2 cellular contexts compared by ENCODE assay signal in the genomic region with DNA sequence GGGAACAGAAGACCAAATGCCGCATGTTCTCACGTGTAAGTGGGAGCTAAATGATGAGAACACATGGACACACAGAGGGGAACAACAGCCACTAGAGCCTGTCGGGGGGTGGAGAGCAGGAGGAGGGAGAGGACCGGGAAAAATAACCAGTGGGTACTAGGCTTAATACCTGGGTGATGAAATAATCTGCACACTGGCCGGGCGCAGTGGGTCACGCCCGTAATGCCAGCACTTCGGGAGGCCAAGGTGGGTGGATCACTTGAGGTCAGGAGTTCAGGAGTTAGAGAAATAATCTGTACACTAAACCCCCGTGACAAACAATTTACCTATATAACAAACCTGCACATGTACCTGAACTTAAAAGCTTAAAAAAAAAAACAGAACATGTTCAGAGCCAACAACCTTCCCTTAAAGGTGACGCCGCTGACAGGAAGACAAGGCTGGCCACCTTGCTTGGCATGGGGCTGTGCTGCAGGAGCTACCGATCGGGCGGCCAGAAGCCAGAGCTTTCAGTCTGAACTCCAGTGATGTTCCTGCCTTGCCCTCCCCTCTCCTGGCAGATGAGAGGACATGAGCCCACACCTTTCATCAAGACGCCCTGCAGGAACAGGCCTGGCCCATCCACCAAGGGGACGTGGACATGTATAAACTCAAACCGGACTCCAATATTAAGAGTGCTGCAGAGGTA.
TF ChIP-seq lines count a peak whose summit lies in the region.

No MANE protein-coding gene starts in this region.

TF ChIP-seq in liver, 16 proteins besides CTCF, POLR2A, EP300 and RAD21:
- TF ChIP-seq JUND (IDR thresholded peaks at IDR 0.05) (peak; percentile 33 to 67), RXRA (IDR thresholded peaks at IDR 0.05) (peak; percentile 90 to 95), NR2F2 (IDR thresholded peaks at IDR 0.05) (peak; percentile 33), HNF4A (conservative IDR thresholded peaks at IDR 0.05) (peak; percentile 58 to 80), YY1 (IDR thresholded peaks at IDR 0.05) (peak; percentile 45), EGR1 (IDR thresholded peaks at IDR 0.05; ENCODE audit: low read depth in 2 of 2) (peak in 1 of 2 donors; percentile 16), HNF4G (IDR thresholded peaks at IDR 0.05) (no peak), SP1 (IDR thresholded peaks at IDR 0.05) (peak; percentile 56), TAF1 (conservative IDR thresholded peaks at IDR 0.05) (no peak)
- TF ChIP-seq, protein P1, sequence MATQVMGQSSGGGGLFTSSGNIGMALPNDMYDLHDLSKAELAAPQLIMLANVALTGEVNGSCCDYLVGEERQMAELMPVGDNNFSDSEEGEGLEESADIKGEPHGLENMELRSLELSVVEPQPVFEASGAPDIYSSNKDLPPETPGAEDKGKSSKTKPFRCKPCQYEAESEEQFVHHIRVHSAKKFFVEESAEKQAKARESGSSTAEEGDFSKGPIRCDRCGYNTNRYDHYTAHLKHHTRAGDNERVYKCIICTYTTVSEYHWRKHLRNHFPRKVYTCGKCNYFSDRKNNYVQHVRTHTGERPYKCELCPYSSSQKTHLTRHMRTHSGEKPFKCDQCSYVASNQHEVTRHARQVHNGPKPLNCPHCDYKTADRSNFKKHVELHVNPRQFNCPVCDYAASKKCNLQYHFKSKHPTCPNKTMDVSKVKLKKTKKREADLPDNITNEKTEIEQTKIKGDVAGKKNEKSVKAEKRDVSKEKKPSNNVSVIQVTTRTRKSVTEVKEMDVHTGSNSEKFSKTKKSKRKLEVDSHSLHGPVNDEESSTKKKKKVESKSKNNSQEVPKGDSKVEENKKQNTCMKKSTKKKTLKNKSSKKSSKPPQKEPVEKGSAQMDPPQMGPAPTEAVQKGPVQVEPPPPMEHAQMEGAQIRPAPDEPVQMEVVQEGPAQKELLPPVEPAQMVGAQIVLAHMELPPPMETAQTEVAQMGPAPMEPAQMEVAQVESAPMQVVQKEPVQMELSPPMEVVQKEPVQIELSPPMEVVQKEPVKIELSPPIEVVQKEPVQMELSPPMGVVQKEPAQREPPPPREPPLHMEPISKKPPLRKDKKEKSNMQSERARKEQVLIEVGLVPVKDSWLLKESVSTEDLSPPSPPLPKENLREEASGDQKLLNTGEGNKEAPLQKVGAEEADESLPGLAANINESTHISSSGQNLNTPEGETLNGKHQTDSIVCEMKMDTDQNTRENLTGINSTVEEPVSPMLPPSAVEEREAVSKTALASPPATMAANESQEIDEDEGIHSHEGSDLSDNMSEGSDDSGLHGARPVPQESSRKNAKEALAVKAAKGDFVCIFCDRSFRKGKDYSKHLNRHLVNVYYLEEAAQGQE (IDR thresholded peaks at IDR 0.05), result peak; percentile 27
- TF ChIP-seq, protein P2, sequence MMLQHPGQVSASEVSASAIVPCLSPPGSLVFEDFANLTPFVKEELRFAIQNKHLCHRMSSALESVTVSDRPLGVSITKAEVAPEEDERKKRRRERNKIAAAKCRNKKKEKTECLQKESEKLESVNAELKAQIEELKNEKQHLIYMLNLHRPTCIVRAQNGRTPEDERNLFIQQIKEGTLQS (IDR thresholded peaks at IDR 0.05), result peak; percentile 62
- TF ChIP-seq, protein P3, sequence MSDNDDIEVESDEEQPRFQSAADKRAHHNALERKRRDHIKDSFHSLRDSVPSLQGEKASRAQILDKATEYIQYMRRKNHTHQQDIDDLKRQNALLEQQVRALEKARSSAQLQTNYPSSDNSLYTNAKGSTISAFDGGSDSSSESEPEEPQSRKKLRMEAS (IDR thresholded peaks at IDR 0.05), result peak; percentile 54
- TF ChIP-seq, protein P4, sequence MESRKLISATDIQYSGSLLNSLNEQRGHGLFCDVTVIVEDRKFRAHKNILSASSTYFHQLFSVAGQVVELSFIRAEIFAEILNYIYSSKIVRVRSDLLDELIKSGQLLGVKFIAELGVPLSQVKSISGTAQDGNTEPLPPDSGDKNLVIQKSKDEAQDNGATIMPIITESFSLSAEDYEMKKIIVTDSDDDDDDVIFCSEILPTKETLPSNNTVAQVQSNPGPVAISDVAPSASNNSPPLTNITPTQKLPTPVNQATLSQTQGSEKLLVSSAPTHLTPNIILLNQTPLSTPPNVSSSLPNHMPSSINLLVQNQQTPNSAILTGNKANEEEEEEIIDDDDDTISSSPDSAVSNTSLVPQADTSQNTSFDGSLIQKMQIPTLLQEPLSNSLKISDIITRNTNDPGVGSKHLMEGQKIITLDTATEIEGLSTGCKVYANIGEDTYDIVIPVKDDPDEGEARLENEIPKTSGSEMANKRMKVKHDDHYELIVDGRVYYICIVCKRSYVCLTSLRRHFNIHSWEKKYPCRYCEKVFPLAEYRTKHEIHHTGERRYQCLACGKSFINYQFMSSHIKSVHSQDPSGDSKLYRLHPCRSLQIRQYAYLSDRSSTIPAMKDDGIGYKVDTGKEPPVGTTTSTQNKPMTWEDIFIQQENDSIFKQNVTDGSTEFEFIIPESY (IDR thresholded peaks at IDR 0.05), result no peak

TF ChIP-seq in HepG2, 621 proteins besides CTCF, POLR2A, EP300 and RAD21 (continues in another document):
- TF ChIP-seq ZNF572 (CRISPR knock-in tag; IDR thresholded peaks at IDR 0.05), result no peak
- no peak for TF ChIP-seq MEIS1 (CRISPR knock-in tag; IDR thresholded peaks at IDR 0.05; ENCODE audit: borderline replicate concordance)
- no peak for TF ChIP-seq ZC3H13 (CRISPR knock-in tag; IDR thresholded peaks at IDR 0.05)
- TF ChIP-seq CENPX (CRISPR knock-in tag; IDR thresholded peaks at IDR 0.05), result no peak
- TF ChIP-seq MZF1 (CRISPR knock-in tag; IDR thresholded peaks at IDR 0.05; ENCODE audit: borderline replicate concordance), result no peak
- no peak for TF ChIP-seq ZNF615 (CRISPR knock-in tag; IDR thresholded peaks at IDR 0.05; ENCODE audit: borderline replicate concordance)
- TF ChIP-seq, protein P5, sequence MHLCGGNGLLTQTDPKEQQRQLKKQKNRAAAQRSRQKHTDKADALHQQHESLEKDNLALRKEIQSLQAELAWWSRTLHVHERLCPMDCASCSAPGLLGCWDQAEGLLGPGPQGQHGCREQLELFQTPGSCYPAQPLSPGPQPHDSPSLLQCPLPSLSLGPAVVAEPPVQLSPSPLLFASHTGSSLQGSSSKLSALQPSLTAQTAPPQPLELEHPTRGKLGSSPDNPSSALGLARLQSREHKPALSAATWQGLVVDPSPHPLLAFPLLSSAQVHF (CRISPR knock-in tag; IDR thresholded peaks at IDR 0.05), result no peak
- TF ChIP-seq, protein P6, sequence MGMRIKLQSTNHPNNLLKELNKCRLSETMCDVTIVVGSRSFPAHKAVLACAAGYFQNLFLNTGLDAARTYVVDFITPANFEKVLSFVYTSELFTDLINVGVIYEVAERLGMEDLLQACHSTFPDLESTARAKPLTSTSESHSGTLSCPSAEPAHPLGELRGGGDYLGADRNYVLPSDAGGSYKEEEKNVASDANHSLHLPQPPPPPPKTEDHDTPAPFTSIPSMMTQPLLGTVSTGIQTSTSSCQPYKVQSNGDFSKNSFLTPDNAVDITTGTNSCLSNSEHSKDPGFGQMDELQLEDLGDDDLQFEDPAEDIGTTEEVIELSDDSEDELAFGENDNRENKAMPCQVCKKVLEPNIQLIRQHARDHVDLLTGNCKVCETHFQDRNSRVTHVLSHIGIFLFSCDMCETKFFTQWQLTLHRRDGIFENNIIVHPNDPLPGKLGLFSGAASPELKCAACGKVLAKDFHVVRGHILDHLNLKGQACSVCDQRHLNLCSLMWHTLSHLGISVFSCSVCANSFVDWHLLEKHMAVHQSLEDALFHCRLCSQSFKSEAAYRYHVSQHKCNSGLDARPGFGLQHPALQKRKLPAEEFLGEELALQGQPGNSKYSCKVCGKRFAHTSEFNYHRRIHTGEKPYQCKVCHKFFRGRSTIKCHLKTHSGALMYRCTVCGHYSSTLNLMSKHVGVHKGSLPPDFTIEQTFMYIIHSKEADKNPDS (CRISPR knock-in tag; IDR thresholded peaks at IDR 0.05), result no peak
- TF ChIP-seq, protein P7, sequence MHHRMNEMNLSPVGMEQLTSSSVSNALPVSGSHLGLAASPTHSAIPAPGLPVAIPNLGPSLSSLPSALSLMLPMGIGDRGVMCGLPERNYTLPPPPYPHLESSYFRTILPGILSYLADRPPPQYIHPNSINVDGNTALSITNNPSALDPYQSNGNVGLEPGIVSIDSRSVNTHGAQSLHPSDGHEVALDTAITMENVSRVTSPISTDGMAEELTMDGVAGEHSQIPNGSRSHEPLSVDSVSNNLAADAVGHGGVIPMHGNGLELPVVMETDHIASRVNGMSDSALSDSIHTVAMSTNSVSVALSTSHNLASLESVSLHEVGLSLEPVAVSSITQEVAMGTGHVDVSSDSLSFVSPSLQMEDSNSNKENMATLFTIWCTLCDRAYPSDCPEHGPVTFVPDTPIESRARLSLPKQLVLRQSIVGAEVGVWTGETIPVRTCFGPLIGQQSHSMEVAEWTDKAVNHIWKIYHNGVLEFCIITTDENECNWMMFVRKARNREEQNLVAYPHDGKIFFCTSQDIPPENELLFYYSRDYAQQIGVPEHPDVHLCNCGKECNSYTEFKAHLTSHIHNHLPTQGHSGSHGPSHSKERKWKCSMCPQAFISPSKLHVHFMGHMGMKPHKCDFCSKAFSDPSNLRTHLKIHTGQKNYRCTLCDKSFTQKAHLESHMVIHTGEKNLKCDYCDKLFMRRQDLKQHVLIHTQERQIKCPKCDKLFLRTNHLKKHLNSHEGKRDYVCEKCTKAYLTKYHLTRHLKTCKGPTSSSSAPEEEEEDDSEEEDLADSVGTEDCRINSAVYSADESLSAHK (CRISPR knock-in tag; IDR thresholded peaks at IDR 0.05; ENCODE audit: borderline replicate concordance), result no peak
- TF ChIP-seq, protein P8, sequence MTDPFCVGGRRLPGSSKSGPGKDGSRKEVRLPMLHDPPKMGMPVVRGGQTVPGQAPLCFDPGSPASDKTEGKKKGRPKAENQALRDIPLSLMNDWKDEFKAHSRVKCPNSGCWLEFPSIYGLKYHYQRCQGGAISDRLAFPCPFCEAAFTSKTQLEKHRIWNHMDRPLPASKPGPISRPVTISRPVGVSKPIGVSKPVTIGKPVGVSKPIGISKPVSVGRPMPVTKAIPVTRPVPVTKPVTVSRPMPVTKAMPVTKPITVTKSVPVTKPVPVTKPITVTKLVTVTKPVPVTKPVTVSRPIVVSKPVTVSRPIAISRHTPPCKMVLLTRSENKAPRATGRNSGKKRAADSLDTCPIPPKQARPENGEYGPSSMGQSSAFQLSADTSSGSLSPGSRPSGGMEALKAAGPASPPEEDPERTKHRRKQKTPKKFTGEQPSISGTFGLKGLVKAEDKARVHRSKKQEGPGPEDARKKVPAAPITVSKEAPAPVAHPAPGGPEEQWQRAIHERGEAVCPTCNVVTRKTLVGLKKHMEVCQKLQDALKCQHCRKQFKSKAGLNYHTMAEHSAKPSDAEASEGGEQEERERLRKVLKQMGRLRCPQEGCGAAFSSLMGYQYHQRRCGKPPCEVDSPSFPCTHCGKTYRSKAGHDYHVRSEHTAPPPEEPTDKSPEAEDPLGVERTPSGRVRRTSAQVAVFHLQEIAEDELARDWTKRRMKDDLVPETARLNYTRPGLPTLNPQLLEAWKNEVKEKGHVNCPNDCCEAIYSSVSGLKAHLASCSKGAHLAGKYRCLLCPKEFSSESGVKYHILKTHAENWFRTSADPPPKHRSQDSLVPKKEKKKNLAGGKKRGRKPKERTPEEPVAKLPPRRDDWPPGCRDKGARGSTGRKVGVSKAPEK (CRISPR knock-in tag; IDR thresholded peaks at IDR 0.05; ENCODE audit: borderline replicate concordance), result no peak
- no peak for TF ChIP-seq ZNF207 (IDR thresholded peaks at IDR 0.05; ENCODE audit: borderline replicate concordance)
- TF ChIP-seq, protein P9, sequence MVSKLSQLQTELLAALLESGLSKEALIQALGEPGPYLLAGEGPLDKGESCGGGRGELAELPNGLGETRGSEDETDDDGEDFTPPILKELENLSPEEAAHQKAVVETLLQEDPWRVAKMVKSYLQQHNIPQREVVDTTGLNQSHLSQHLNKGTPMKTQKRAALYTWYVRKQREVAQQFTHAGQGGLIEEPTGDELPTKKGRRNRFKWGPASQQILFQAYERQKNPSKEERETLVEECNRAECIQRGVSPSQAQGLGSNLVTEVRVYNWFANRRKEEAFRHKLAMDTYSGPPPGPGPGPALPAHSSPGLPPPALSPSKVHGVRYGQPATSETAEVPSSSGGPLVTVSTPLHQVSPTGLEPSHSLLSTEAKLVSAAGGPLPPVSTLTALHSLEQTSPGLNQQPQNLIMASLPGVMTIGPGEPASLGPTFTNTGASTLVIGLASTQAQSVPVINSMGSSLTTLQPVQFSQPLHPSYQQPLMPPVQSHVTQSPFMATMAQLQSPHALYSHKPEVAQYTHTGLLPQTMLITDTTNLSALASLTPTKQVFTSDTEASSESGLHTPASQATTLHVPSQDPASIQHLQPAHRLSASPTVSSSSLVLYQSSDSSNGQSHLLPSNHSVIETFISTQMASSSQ (IDR thresholded peaks at IDR 0.05; ENCODE audit: low read depth), result no peak
- TF ChIP-seq, protein P9 (CRISPR knock-in tag; IDR thresholded peaks at IDR 0.05; ENCODE audit: borderline replicate concordance), result no peak
- no peak for TF ChIP-seq ZFX (CRISPR knock-in tag; IDR thresholded peaks at IDR 0.05; ENCODE audit: low read depth)
- no peak for TF ChIP-seq ZMYM3 (CRISPR knock-in tag; IDR thresholded peaks at IDR 0.05)
- no peak for TF ChIP-seq PTBP1 (IDR thresholded peaks at IDR 0.05; ENCODE audit: low read depth, low read length, poor library complexity, severe bottlenecking)
- TF ChIP-seq GABPA (IDR thresholded peaks at IDR 0.05; ENCODE audit: low read depth, low read length), result no peak
- no peak for TF ChIP-seq GABPA (CRISPR knock-in tag; IDR thresholded peaks at IDR 0.05; ENCODE audit: low read depth)
- TF ChIP-seq CENPT (CRISPR knock-in tag; IDR thresholded peaks at IDR 0.05; ENCODE audit: low read depth), result no peak
- TF ChIP-seq, protein P10, sequence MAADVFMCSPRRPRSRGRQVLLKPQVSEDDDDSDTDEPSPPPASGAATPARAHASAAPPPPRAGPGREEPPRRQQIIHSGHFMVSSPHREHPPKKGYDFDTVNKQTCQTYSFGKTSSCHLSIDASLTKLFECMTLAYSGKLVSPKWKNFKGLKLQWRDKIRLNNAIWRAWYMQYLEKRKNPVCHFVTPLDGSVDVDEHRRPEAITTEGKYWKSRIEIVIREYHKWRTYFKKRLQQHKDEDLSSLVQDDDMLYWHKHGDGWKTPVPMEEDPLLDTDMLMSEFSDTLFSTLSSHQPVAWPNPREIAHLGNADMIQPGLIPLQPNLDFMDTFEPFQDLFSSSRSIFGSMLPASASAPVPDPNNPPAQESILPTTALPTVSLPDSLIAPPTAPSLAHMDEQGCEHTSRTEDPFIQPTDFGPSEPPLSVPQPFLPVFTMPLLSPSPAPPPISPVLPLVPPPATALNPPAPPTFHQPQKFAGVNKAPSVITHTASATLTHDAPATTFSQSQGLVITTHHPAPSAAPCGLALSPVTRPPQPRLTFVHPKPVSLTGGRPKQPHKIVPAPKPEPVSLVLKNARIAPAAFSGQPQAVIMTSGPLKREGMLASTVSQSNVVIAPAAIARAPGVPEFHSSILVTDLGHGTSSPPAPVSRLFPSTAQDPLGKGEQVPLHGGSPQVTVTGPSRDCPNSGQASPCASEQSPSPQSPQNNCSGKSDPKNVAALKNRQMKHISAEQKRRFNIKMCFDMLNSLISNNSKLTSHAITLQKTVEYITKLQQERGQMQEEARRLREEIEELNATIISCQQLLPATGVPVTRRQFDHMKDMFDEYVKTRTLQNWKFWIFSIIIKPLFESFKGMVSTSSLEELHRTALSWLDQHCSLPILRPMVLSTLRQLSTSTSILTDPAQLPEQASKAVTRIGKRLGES (CRISPR knock-in tag; IDR thresholded peaks at IDR 0.05; ENCODE audit: borderline replicate concordance), result no peak
